20 cellular contexts compared by ENCODE assay signal in genomic region chrX:13605611-13606010, GRCh38. TPM values are rescaled to one million over a fixed set of nuclear protein-coding genes. Genes with fewer than 3 reads are reported as not detected.
DNase-seq lines count a peak whose midpoint lies in the region; ATAC-seq, FAIRE-seq and TF ChIP-seq lines count a peak whose summit lies in the region.
"Had no signal": no experiment of that assay in that cellular context is flagged by ENCODE, and none has a peak within 500 bp of the region (broad histone marks: within the 10 kb centered on the region; RNA-seq: fewer than 3 reads in every experiment).

No MANE protein-coding gene starts in this region.

- H3K79me2 ChIP-seq in H9 (ENCODE audit: insufficient read depth, low read length): no peaks in the 10 kb centered on the region

- no peak overlapping the region for H2BK5ac ChIP-seq in H9 (ENCODE audit: insufficient read length, low read length)

- H2BK12ac ChIP-seq in H9 (ENCODE audit: insufficient read length, low read depth, low read length): no peak overlapping the region

- no peak overlapping the region for H4K91ac ChIP-seq in H9 (ENCODE audit: insufficient read length, low read depth, low read length)

- no peak overlapping the region for H4K5ac ChIP-seq in H9 (ENCODE audit: insufficient read length, low read depth, low read length)

- no peak for ATAC-seq in HG03457 (IDR thresholded peaks at IDR 0.05; ENCODE audit: unreplicated experiment)
- ATAC-seq: GM23338, HCT116 had no signal

- no peak overlapping the region for H4K8ac ChIP-seq in H9 (replicated peaks; ENCODE audit: insufficient read length, low read depth, low read length)

- TF ChIP-seq CTCF in bronchial epithelial cell (IDR thresholded peaks at IDR 0.05; ENCODE audit: insufficient read depth, low read length, severe bottlenecking) (no peak), kidney (IDR thresholded peaks at IDR 0.05; ENCODE audit: borderline replicate concordance, extremely low read depth, insufficient read depth) (no peak), H9 (conservative IDR thresholded peaks at IDR 0.05) (no peak)

- no peak overlapping the region for H3T11ph ChIP-seq in H9 (ENCODE audit: low read length)

- no peak overlapping the region for H2BK15ac ChIP-seq in H9 (ENCODE audit: low read depth, low read length)

- H3K9me3 Mint-ChIP-seq in H9: peaks cover 22 to 28% of the 10 kb centered on the region in 2 experiments
- H3K9me3 Mint-ChIP-seq: CD14-positive monocyte, GM23338 had no signal

- H2AFZ ChIP-seq in H9 (ENCODE audit: low read length): no peak overlapping the region
- H2AFZ ChIP-seq: GM23338 had no signal

- H3K36me3 Mint-ChIP-seq in H9 (ENCODE audit: insufficient read depth in 1 of 3, low read depth in 3 of 3): no peaks in the 10 kb centered on the region; a peak in 2 of 7 replicates
- H3K36me3 Mint-ChIP-seq: CD14-positive monocyte; CD4-positive, alpha-beta memory T cell had no signal

- H3K4ac ChIP-seq in H9 (ENCODE audit: low read depth, low read length): no peak overlapping the region

- H3K79me1 ChIP-seq in H9 (ENCODE audit: insufficient read depth, low read depth, low read length, poor library complexity, severe bottlenecking): no peaks in the 10 kb centered on the region

- H2BK20ac ChIP-seq in H9 (ENCODE audit: low read depth, low read length, poor library complexity, severe bottlenecking): no peak overlapping the region

- POLR2A ChIA-PET in HEK293T (lab: Yijun Ruan, JAX): no interaction called here

- H3K23me2 ChIP-seq in H9 (ENCODE audit: insufficient read length, low read depth, low read length, poor library complexity, severe bottlenecking): no peaks in the 10 kb centered on the region

- H3K56ac ChIP-seq in H9 (ENCODE audit: insufficient read length, low read depth, low read length): no peak overlapping the region

- no peaks in the 10 kb centered on the region for H3K27me3 Mint-ChIP-seq in H9 (ENCODE audit: low read depth)

- H3K9me3 ChIP-seq in kidney (ENCODE audit: control insufficient read depth in 1 of 2, low read length in 2 of 2) (no peaks in the 10 kb centered on the region), H9 (ENCODE audit: control insufficient read depth, low read depth, low read length) (no peaks in the 10 kb centered on the region)

- no peak overlapping the region for H3K18ac ChIP-seq in H9 (ENCODE audit: insufficient read length, low read depth, low read length)

- H3K9ac ChIP-seq in kidney (ENCODE audit: low read length in 2 of 2) (no peak overlapping the region), H9 (ENCODE audit: extremely low read depth, insufficient read length, low read length) (no peak overlapping the region)
- H3K9ac ChIP-seq: BLaER1 had no signal

- H2AK5ac ChIP-seq in H9 (ENCODE audit: insufficient read length, low read length): no peak overlapping the region

- FAIRE-seq in GM12891 (lab: Jason Lieb, UNC) (peak; percentile 13), bronchial epithelial cell (lab: Jason Lieb, UNC) (no peak), kidney (lab: Jason Lieb, UNC) (peak; percentile 13)
- FAIRE-seq: A204.1, GM19239, H54 had no signal

- H3K36me3 ChIP-seq in bronchial epithelial cell (ENCODE audit: control insufficient read depth, insufficient read depth, low read length): no peaks in the 10 kb centered on the region
- H3K36me3 ChIP-seq in kidney (ENCODE audit: control insufficient read depth in 1 of 2, insufficient read depth in 2 of 2, low read length in 2 of 2): no peaks in the 10 kb centered on the region
- H3K36me3 ChIP-seq: BLaER1 had no signal

- H3K4me2 ChIP-seq in H9 (ENCODE audit: insufficient read depth, insufficient read length, low read length): no peak overlapping the region
- H3K4me2 ChIP-seq: BLaER1, GM23338 had no signal

- H3K14ac ChIP-seq in H9 (ENCODE audit: insufficient read depth, low read length): no peak overlapping the region

- DNase-seq in GM12891 (ENCODE audit: insufficient read length, low spot score): no peak
- peak; percentile 71 for DNase-seq in bronchial epithelial cell (ENCODE audit: low read depth)
- no peak for DNase-seq in kidney
- DNase-seq in H9: no peak
- no peak for DNase-seq in T-helper 2 cell
- DNase-seq in HEK293T (ENCODE audit: extremely low spot score): no peak
- DNase-seq: CD4-positive, alpha-beta memory T cell; DMS79 treated with DMSO at 0.1 percent for 48 hours; GF-D8; KG1 had no signal

- no peak overlapping the region for H2BK120ac ChIP-seq in H9 (ENCODE audit: low read depth, low read length, poor library complexity, severe bottlenecking)

- H3K27ac Mint-ChIP-seq in H9: no peak overlapping the region
- H3K27ac Mint-ChIP-seq: CD14-positive monocyte; CD4-positive, alpha-beta memory T cell; GM23338 had no signal

- H3K4me3 ChIP-seq in bronchial epithelial cell (ENCODE audit: low read depth, low read length): no peak overlapping the region
- H3K4me3 ChIP-seq in kidney (ENCODE audit: low read length in 2 of 2): no peak overlapping the region
- H3K4me3 ChIP-seq: BLaER1, GM23338 had no signal

- WGBS in H9 (ENCODE audit: extremely low coverage, insufficient read length, low lambda C conversion rate): no CpG with 5 or more reads among the region's 1 CpG

- H3K4me1 ChIP-seq in kidney (ENCODE audit: control insufficient read depth in 1 of 2, insufficient read depth in 1 of 2, low read depth in 1 of 2, low read length in 2 of 2) (no peaks in the 10 kb centered on the region), H9 (ENCODE audit: insufficient read depth, low read length) (no peaks in the 10 kb centered on the region)
- H3K4me1 ChIP-seq: BLaER1 had no signal

- H3K27me3 ChIP-seq in bronchial epithelial cell (ENCODE audit: control insufficient read depth, insufficient read depth, low read length): no peaks in the 10 kb centered on the region
- H3K27me3 ChIP-seq in H9 (ENCODE audit: insufficient read depth, low read length): no peaks in the 10 kb centered on the region

- no peak for TF ChIP-seq POLR2A in GM12891 (IDR thresholded peaks at IDR 0.05; ENCODE audit: low read depth, low read length)

- CTCF ChIA-PET in HEK293T (lab: Yijun Ruan, JAX): no interaction called here

- H3K4me3 Mint-ChIP-seq in H9: no peak overlapping the region
- H3K4me3 Mint-ChIP-seq: CD14-positive monocyte; CD4-positive, alpha-beta memory T cell; GM23338 had no signal

- H3K27ac ChIP-seq in kidney (ENCODE audit: low read depth in 2 of 2, low read length in 2 of 2) (no peak overlapping the region), H9 (ENCODE audit: insufficient read length, low read depth, low read length) (no peak overlapping the region)
- H3K27ac ChIP-seq: BLaER1 had no signal

- H3K4me1 Mint-ChIP-seq in H9: peaks cover 7 to 16% of the 10 kb centered on the region in 2 experiments
- H3K4me1 Mint-ChIP-seq: CD14-positive monocyte; CD4-positive, alpha-beta memory T cell had no signal

- no peak overlapping the region for H3K23ac ChIP-seq in H9 (ENCODE audit: insufficient read length, low read depth, low read length)

- intact Hi-C loops in kidney (cut with DNase I): no loop called here

- no peaks in the 10 kb centered on the region for H4K20me1 ChIP-seq in H9 (ENCODE audit: control insufficient read depth, insufficient read depth, insufficient read length)

TF ChIP-seq in GM12891, 5 proteins besides CTCF, POLR2A, EP300 and RAD21:
- no peak for TF ChIP-seq TAF1 (IDR thresholded peaks at IDR 0.05; ENCODE audit: low read depth, low read length)
- TF ChIP-seq SPI1 (IDR thresholded peaks at IDR 0.05; ENCODE audit: low read depth, low read length): no peak
- TF ChIP-seq POLR2AphosphoS5 (IDR thresholded peaks at IDR 0.05; ENCODE audit: low read depth, low read length): no peak
- no peak for TF ChIP-seq PAX5 (IDR thresholded peaks at IDR 0.05; ENCODE audit: insufficient read depth, low read length, severe bottlenecking)
- TF ChIP-seq POU2F2 (IDR thresholded peaks at IDR 0.05; ENCODE audit: low read depth, low read length): no peak
TF ChIP-seq in GM12891: peak in this region for 0.

TF ChIP-seq in HEK293T, 16 proteins besides CTCF, POLR2A, EP300 and RAD21:
- TF ChIP-seq TARDBP (IDR thresholded peaks at IDR 0.05): no peak
- TF ChIP-seq FOXA1 (IDR thresholded peaks at IDR 0.05): no peak
- TF ChIP-seq L3MBTL2 (conservative IDR thresholded peaks at IDR 0.05): no peak
- no peak for TF ChIP-seq SUZ12 (IDR thresholded peaks at IDR 0.05)

RNA-seq across cellular contexts. Expression of gene EGFL6, which starts 36.2 kb away (rescaled TPM):
- not detected for polyA plus RNA-seq in GM12891 (2012; ENCODE audit: low read depth, missing spikeins)
- total RNA-seq in bronchial epithelial cell (0.26 TPM in 1 of 2 replicates, not detected in the other), kidney (not detected), H9 (2021) (0.75 and 0.94 TPM in 2 replicates)
- polyA plus RNA-seq in kidney (ENCODE audit: insufficient read depth, low read depth, low replicate concordance): 0.43 TPM
- total RNA-seq: CD4-positive, alpha-beta memory T cell; HT-29 had no signal
- polyA plus RNA-seq: AG04450; CD14-positive monocyte; CD4-positive, alpha-beta memory T cell had no signal

RNA-seq across cellular contexts. Expression of gene TCEANC, which starts 47.3 kb away (rescaled TPM):
- 0.60 TPM for polyA plus RNA-seq in GM12891 (2012; ENCODE audit: low read depth, missing spikeins)
- 2.0 and 2.1 TPM in 2 replicates for total RNA-seq in bronchial epithelial cell
- 5.3 TPM for total RNA-seq in kidney
- 2.6 TPM for polyA plus RNA-seq in kidney (ENCODE audit: insufficient read depth, low read depth, low replicate concordance)
- total RNA-seq in H9 (2021): 2.7 and 3.1 TPM in 2 replicates
